Comparison of ENCODE assay signal across 1 cellular context in the genomic region with DNA sequence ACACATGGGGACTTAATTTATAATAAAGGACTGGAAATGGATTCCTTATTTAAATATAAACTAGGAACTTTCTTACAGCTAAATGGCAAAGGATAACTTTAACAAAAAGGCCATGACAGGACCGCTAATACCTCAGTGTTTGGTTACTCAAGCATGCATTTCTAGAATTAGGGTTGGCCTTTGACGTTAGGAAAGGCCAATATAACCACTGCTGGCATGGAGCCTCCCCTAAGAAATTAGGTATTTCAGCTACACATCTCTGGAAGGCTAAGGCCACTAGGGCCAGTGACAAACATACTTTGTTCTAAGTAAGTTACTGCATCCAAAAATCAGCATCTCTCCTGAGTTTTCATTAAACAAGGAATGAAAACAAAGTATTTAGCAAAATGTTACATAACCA.
TF ChIP-seq lines count a peak whose summit lies in the region.

No MANE protein-coding gene starts in this region.

TF ChIP-seq in HepG2, 621 proteins besides CTCF, POLR2A, EP300 and RAD21:
- no peak for TF ChIP-seq FOXK1 (CRISPR knock-in tag; IDR thresholded peaks at IDR 0.05; ENCODE audit: borderline replicate concordance, low read depth)
- TF ChIP-seq RBM22 (optimal IDR thresholded peaks at IDR 0.05; ENCODE audit: low read length), result peak; percentile 90
- no peak for TF ChIP-seq NFAT5 (CRISPR knock-in tag; IDR thresholded peaks at IDR 0.05)
- no peak for TF ChIP-seq DNMT3B (CRISPR knock-in tag; conservative IDR thresholded peaks at IDR 0.05)
- no peak for TF ChIP-seq NONO (IDR thresholded peaks at IDR 0.05)
- TF ChIP-seq NONO (CRISPR knock-in tag; conservative IDR thresholded peaks at IDR 0.05), result no peak
- no peak for TF ChIP-seq SMARCE1 (IDR thresholded peaks at IDR 0.05; ENCODE audit: borderline replicate concordance)
- peak; percentile 42; the same call in 1 of the 2 replicates for TF ChIP-seq POLR2AphosphoS5 (IDR thresholded peaks at IDR 0.05; ENCODE audit: low read depth, low read length)
- TF ChIP-seq ZSCAN5A (CRISPR knock-in tag; IDR thresholded peaks at IDR 0.05; ENCODE audit: borderline replicate concordance), result no peak
- TF ChIP-seq HDAC6 (IDR thresholded peaks at IDR 0.05; ENCODE audit: low read depth, low read length), result no peak
- TF ChIP-seq BCL6 (CRISPR knock-in tag; IDR thresholded peaks at IDR 0.05), result no peak
